In the genomic region with DNA sequence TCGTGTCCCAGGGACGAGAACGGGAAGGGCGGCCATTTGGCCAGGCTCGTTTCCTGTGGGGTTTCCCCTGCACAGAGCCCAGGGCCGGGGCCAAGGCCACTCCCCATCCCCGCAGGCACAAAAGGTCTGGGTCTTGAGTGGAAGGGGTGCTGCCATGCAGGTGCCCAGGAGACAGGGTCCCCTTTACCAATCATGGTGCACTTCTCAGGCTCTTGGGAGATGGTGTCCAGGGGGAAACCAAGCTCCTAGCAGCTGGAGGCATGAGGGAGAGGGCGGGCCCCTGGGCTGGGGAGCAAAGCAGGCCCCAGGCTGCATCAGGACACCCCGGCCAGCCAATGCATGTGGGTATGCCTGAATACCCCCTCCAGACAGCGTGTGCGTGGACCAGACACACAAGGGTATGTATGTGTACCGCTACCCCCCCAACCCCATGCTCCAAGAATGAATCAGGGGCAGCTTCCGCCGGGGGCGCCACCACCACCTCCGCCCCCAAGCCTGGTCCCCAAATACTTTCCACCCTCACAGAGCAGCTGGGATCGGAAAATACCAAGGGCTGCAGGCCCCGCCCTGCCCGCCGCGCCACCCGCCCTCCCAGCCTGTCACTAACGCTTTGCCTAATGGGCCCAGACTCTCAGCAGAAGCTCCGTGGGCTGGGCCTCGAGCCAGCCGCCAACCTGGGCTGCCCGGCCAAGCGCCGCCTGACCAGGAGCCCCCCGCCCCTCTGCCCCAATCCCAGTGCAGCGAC, we compare ENCODE assay signal across 8 cellular contexts. TPM values are rescaled to one million over a fixed set of nuclear protein-coding genes. Genes with fewer than 3 reads are reported as not detected.
DNase-seq lines count a peak whose midpoint lies in the region; ATAC-seq and TF ChIP-seq lines count a peak whose summit lies in the region.

No MANE protein-coding gene starts in this region.

- peak in 1 of 2 donors; percentile 11 for TF ChIP-seq CTCF in right atrium auricular region (IDR thresholded peaks at IDR 0.05)

- peak; percentile 25 for DNase-seq in NCI-H1694 treated with DMSO at 0.1 percent for 48 hours (lab: John Stamatoyannopoulos, UW)
- DNase-seq in NCI-H1694 (lab: John Stamatoyannopoulos, UW): no peak
- DNase-seq in SW 1271 (lab: John Stamatoyannopoulos, UW): peak; percentile 55 to 75
- peak; percentile 85 for DNase-seq in activated naive CD8-positive, alpha-beta T cell treated with anti-CD3 and anti-CD28 coated beads, Interleukin-2, amount 50 U/mL, for 16 hours (ENCODE audit: low read depth, low spot score)
- peak; percentile 90 for DNase-seq in right atrium auricular region (ENCODE audit: low spot score)
- DNase-seq in NCI-H345 (lab: John Stamatoyannopoulos, UW): no peak

- peak; percentile 30 for ATAC-seq in HG03196 (IDR thresholded peaks at IDR 0.05; ENCODE audit: unreplicated experiment)

- peak overlapping the region; percentile 99 to 100 for H3K4me3 ChIP-seq in right atrium auricular region
- H3K4me3 ChIP-seq in skin epidermis: peak overlapping the region; percentile 71 to 100 (median 94)

- H3K27me3 ChIP-seq in right atrium auricular region: no peaks in the 10 kb centered on the region

- peak overlapping the region; percentile 98 to 100 for H3K27ac ChIP-seq in right atrium auricular region
- H3K27ac ChIP-seq in skin epidermis: peak overlapping the region; percentile 89 to 100 (median 99)

- no peaks in the 10 kb centered on the region for H3K9me3 ChIP-seq in right atrium auricular region

- peaks cover 44% of the 10 kb centered on the region for H3K36me3 ChIP-seq in right atrium auricular region

- H3K4me1 ChIP-seq in right atrium auricular region: peaks cover 0 to 83% of the 10 kb centered on the region in 2 donors

RNA-seq across cellular contexts. Expression of a gene that starts 37.6 kb away (rescaled TPM):
- not detected for total RNA-seq in right atrium auricular region

RNA-seq across cellular contexts. Expression of a gene that starts 44.1 kb away (rescaled TPM):
- 1 to 10 TPM; 5.7 to 9.8 TPM for total RNA-seq in right atrium auricular region

Comparison
In these comparisons a context has a peak if more than half of its experiments do, and no peak if none do; other contexts are left out.
1. DNase-seq: peak in NCI-H1694 treated with DMSO at 0.1 percent for 48 hours (single experiment), SW 1271 (2 of 2), activated naive CD8-positive, alpha-beta T cell treated with anti-CD3 and anti-CD28 coated beads, Interleukin-2, amount 50 U/mL, for 16 hours (single experiment) and right atrium auricular region (single experiment); none in NCI-H1694 (single experiment) and NCI-H345 (single experiment).